In genomic region chr10:72068126-72068765, GRCh38 we compare ENCODE assay signal across 1 cellular context.
TF ChIP-seq lines count a peak whose summit lies in the region.

No MANE protein-coding gene starts in this region.

TF ChIP-seq in WTC11, 78 proteins besides CTCF, POLR2A, EP300 and RAD21:
- TF ChIP-seq PREB (CRISPR knock-in tag; IDR thresholded peaks at IDR 0.05; ENCODE audit: borderline replicate concordance) (no peak), CBFB (CRISPR knock-in tag; IDR thresholded peaks at IDR 0.05; ENCODE audit: low read depth) (no peak)
